In genomic region chr18:67516432-67517223, GRCh38 we compare ENCODE assay signal across 8 cellular contexts. TPM values are rescaled to one million over a fixed set of nuclear protein-coding genes. Genes with fewer than 3 reads are reported as not detected.
DNase-seq lines count a peak whose midpoint lies in the region; ATAC-seq, FAIRE-seq and TF ChIP-seq lines count a peak whose summit lies in the region.

Gene DSEL (minus strand): TSS chr18:67516720. CDS start chr18:67514608, 2,112 bp downstream.

- H3K36me3 Mint-ChIP-seq in astrocyte (ENCODE audit: low read depth, unreplicated experiment) = peaks cover 4% of the 10 kb centered on the region

- H3K36me3 ChIP-seq in astrocyte (ENCODE audit: insufficient read depth, low read length) (peaks cover 14% of the 10 kb centered on the region), psoas muscle (ENCODE audit: insufficient read depth in 1 of 2, low read depth in 1 of 2) (no peaks in the 10 kb centered on the region), upper lobe of right lung (no peaks in the 10 kb centered on the region)

- H3K4me3 ChIP-seq in GM12864 (ENCODE audit: low read depth, low read length) (peak within 1 kb of the TSS; percentile 50), astrocyte (ENCODE audit: insufficient read depth, low read depth, low read length) (peak within 1 kb of the TSS; percentile 89), right cardiac atrium (ENCODE audit: low read length) (peak within 1 kb of the TSS; percentile 93), psoas muscle (peak within 1 kb of the TSS; percentile 93), upper lobe of right lung (peak within 1 kb of the TSS; percentile 79)

- intact Hi-C loops in right cardiac atrium (cut with DNase I) (loop anchor here in 1 of 4 donors (5.0 kb wide), 1 partner anchor 326 kb away; no protein-coding TSS in a partner anchor), psoas muscle (cut with DNase I) (loop anchor here in 1 of 2 donors (10.0 kb wide), 1 partner anchor 292 kb away; no protein-coding TSS in a partner anchor), upper lobe of right lung (cut with DNase I) (no loop called here)

- no peaks in the 10 kb centered on the region for H3K9me3 Mint-ChIP-seq in astrocyte (ENCODE audit: unreplicated experiment)

- no peaks in the 10 kb centered on the region for H3K9me3 ChIP-seq in astrocyte (ENCODE audit: insufficient read depth, low read depth, low read length)
- H3K9me3 ChIP-seq in right cardiac atrium (ENCODE audit: control insufficient read depth, low read length) = no peaks in the 10 kb centered on the region
- H3K9me3 ChIP-seq in psoas muscle = no peaks in the 10 kb centered on the region
- no peaks in the 10 kb centered on the region for H3K9me3 ChIP-seq in upper lobe of right lung

- peak within 1 kb of the TSS; percentile 89 for H2AFZ ChIP-seq in astrocyte (ENCODE audit: low read depth, low read length)

- peaks cover 24% of the 10 kb centered on the region for H3K4me1 Mint-ChIP-seq in astrocyte (ENCODE audit: low read depth, unreplicated experiment)

- DNase-seq in GM12864 (ENCODE audit: low read depth) = peak; percentile 31
- DNase-seq in NCI-H128 (lab: John Stamatoyannopoulos, UW; ENCODE audit: unreplicated experiment) = peak; percentile 77
- DNase-seq in T-helper 22 cell (ENCODE audit: low read depth) = peak; percentile 88
- DNase-seq in astrocyte (ENCODE audit: low read depth) = peak; percentile 79
- DNase-seq in right cardiac atrium = peak; percentile 99 to 100 (median 99)
- peak; percentile 98 to 99 for DNase-seq in psoas muscle
- DNase-seq in upper lobe of right lung = peak; percentile 99

- FAIRE-seq in astrocyte (lab: Jason Lieb, UNC) = no peak

- no peaks in the 10 kb centered on the region for H3K27me3 ChIP-seq in astrocyte (ENCODE audit: insufficient read depth, low read length)
- no peaks in the 10 kb centered on the region for H3K27me3 ChIP-seq in right cardiac atrium (ENCODE audit: control insufficient read depth, insufficient read depth)
- no peaks in the 10 kb centered on the region for H3K27me3 ChIP-seq in psoas muscle (ENCODE audit: insufficient read depth in 3 of 3, low read length in 2 of 3)
- no peaks in the 10 kb centered on the region for H3K27me3 ChIP-seq in upper lobe of right lung

- H3K4me3 Mint-ChIP-seq in astrocyte (ENCODE audit: unreplicated experiment) = peak within 1 kb of the TSS; percentile 98

- peak within 1 kb of the TSS; percentile 86 for H3K4me2 ChIP-seq in astrocyte (ENCODE audit: low read length)

- TF ChIP-seq CTCF in GM12864 (IDR thresholded peaks at IDR 0.05; ENCODE audit: low read depth, low read length, missing control alignments) (no peak), astrocyte (IDR thresholded peaks at IDR 0.05; ENCODE audit: insufficient read depth, low read depth, low read length) (no peak), psoas muscle (IDR thresholded peaks at IDR 0.05) (no peak), upper lobe of right lung (IDR thresholded peaks at IDR 0.05) (no peak)

- ATAC-seq in HG02759 (IDR thresholded peaks at IDR 0.05; ENCODE audit: unreplicated experiment) (peak; percentile 98), right cardiac atrium (peak; percentile 99 to 100), psoas muscle (peak; percentile 96 to 100 (median 98)), upper lobe of right lung (peak; percentile 99)

- peak within 1 kb of the TSS; percentile 94 for H3K27ac Mint-ChIP-seq in astrocyte (ENCODE audit: unreplicated experiment)

- under 1% methylated on average over 92 of the region's 92 CpGs for WGBS in right cardiac atrium
- WGBS in psoas muscle, 3 donors = 0 to 1% (median 0%) methylated on average over 49 to 92 of the region's 92 CpGs

- no peaks in the 10 kb centered on the region for H3K27me3 Mint-ChIP-seq in astrocyte (ENCODE audit: low read depth, unreplicated experiment)

- H4K20me1 ChIP-seq in astrocyte (ENCODE audit: insufficient read depth, low read length) = peaks cover 13% of the 10 kb centered on the region

- peak within 1 kb of the TSS; percentile 89 for H3K27ac ChIP-seq in astrocyte (ENCODE audit: low read depth, low read length)
- peak within 1 kb of the TSS; percentile 90 for H3K27ac ChIP-seq in right cardiac atrium (ENCODE audit: low read length)
- peak within 1 kb of the TSS; percentile 77 for H3K27ac ChIP-seq in psoas muscle
- peak within 1 kb of the TSS; percentile 86 for H3K27ac ChIP-seq in upper lobe of right lung

- H3K4me1 ChIP-seq in astrocyte (ENCODE audit: insufficient read depth, low read length) (peaks cover 13% of the 10 kb centered on the region), right cardiac atrium (ENCODE audit: control insufficient read depth, insufficient read depth, low read length) (no peaks in the 10 kb centered on the region), psoas muscle (peaks cover 9% of the 10 kb centered on the region), upper lobe of right lung (peaks cover 9% of the 10 kb centered on the region)

- peak within 1 kb of the TSS; percentile 98 for H3K9ac ChIP-seq in astrocyte (ENCODE audit: low read length)

- H3K79me2 ChIP-seq in astrocyte (ENCODE audit: insufficient read depth, low read length) = peaks cover 48% of the 10 kb centered on the region

RNA-seq across cellular contexts. Expression of gene DSEL, which starts in this region (rescaled TPM):
- total RNA-seq in astrocyte = 15.9 and 16.5 TPM in 2 replicates
- total RNA-seq in right cardiac atrium = 1 to 10 TPM; 3.3 to 7.3 (median 5.3) TPM
- 1.5 TPM for polyA plus RNA-seq in right cardiac atrium
- 1 to 10 TPM in 3 of 4 donors, under 1 TPM in 1; 0.99 to 5.0 (median 1.8) TPM for total RNA-seq in psoas muscle
- 1 to 10 TPM in 1 of 3 donors, under 1 TPM in 2; 0.48 to 1.4 (median 0.82) TPM for polyA plus RNA-seq in psoas muscle
- total RNA-seq in upper lobe of right lung = 10.9 TPM

Comparison
In these comparisons a context has a peak if more than half of its experiments do, and no peak if none do; other contexts are left out.
1. Peak in every context shown above with its lines: DNase-seq, ATAC-seq, H3K4me3 ChIP-seq and H3K27ac ChIP-seq.
2. DNase-seq: peak in every context shown above with its lines; median percentile 99 in right cardiac atrium; 99 in upper lobe of right lung; 98 in psoas muscle; 88 in T-helper 22 cell; 79 in astrocyte; 77 in NCI-H128; 31 in GM12864.